Comparison of ENCODE assay signal across 8 cellular contexts in the genomic region with DNA sequence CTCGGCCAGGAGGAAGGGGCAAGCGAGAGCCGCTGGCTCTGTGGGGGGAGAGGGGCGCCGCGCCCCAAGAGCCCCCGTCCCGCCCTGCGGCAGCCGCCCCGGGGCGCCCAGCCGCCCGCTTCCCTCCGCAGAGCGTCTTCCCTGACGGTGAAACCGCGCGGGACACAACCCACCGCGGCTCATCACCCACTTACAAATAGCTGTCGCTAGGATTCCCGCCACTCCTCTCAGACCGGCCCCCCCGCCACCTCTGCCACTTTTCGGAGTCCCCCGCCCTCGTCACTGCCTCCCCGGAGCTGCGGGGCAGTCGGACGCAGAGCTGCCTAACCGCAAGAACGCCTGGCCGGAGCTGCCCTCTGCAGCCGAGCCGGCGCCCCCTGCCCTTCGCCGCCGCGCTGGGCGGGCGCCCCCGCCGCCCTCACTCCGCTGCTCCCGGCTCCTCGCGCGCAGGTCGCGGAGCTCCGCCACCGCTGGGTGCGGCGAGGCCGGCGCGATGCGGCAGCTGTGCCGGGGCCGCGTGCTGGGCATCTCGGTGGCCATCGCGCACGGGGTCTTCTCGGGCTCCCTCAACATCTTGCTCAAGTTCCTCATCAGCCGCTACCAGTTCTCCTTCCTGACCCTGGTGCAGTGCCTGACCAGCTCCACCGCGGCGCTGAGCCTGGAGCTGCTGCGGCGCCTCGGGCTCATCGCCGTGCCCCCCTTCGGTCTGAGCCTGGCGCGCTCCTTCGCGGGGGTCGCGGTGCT. TPM values are rescaled to one million over a fixed set of nuclear protein-coding genes. Genes with fewer than 3 reads are reported as not detected.
DNase-seq lines count a peak whose midpoint lies in the region; ATAC-seq and TF ChIP-seq lines count a peak whose summit lies in the region.

TSS of gene SLC35D3 (plus strand) at position 366 of the 744 bp plus-strand sequence. CDS start at position 494, 128 bp downstream.

- CTCF ChIA-PET in GM10248 (lab: Yijun Ruan, JAX) = interaction anchor here (0.8 to 2.4 kb wide), 7 partner anchors 13 to 314 kb away, joined by 3 to 10 read pairs (median 3); partner anchors contain the start of gene MAP3K5
- CTCF ChIA-PET in activated naive CD4-positive, alpha-beta T cell treated with anti-CD3 and anti-CD28 coated beads for 36 hours (lab: Charles Lee) = interaction anchor here (0.8 to 2.3 kb wide), 3 partner anchors 99 to 278 kb away, joined by 3 to 6 read pairs (median 5); partner anchors contain the start of gene MAP3K5

- 0 to 1% (median 1%) methylated on average over 71 to 86 of the region's 86 CpGs for WGBS in psoas muscle, 3 donors

- peaks cover 24% of the 10 kb centered on the region for H3K4me1 Mint-ChIP-seq in activated naive CD4-positive, alpha-beta T cell treated with anti-CD3 and anti-CD28 coated beads for 36 hours (ENCODE audit: low read depth)

- H3K27ac Mint-ChIP-seq in activated naive CD4-positive, alpha-beta T cell treated with anti-CD3 and anti-CD28 coated beads for 36 hours = no peak within 1 kb of the TSS

- H3K36me3 Mint-ChIP-seq in activated naive CD4-positive, alpha-beta T cell treated with anti-CD3 and anti-CD28 coated beads for 36 hours (ENCODE audit: low read depth) = no peaks in the 10 kb centered on the region

- H3K4me1 ChIP-seq in left ventricle myocardium inferior = peaks cover 36% of the 10 kb centered on the region
- H3K4me1 ChIP-seq in psoas muscle = peaks cover 20% of the 10 kb centered on the region

- no peak within 1 kb of the TSS for H3K27ac ChIP-seq in left ventricle myocardium inferior (replicated peaks)
- H3K27ac ChIP-seq in psoas muscle = no peak within 1 kb of the TSS

- H3K36me3 ChIP-seq in MG63 = no peaks in the 10 kb centered on the region
- no peaks in the 10 kb centered on the region for H3K36me3 ChIP-seq in left ventricle myocardium inferior
- H3K36me3 ChIP-seq in psoas muscle (ENCODE audit: insufficient read depth in 1 of 2, low read depth in 1 of 2) = no peaks in the 10 kb centered on the region

- H3K27me3 ChIP-seq in MG63 = peaks cover 20% of the 10 kb centered on the region
- H3K27me3 ChIP-seq in left ventricle myocardium inferior (ENCODE audit: low read depth) = peaks cover 74% of the 10 kb centered on the region
- peaks cover 0 to 76% (median 30%) of the 10 kb centered on the region in 3 donors for H3K27me3 ChIP-seq in psoas muscle (ENCODE audit: insufficient read depth in 3 of 3, low read length in 2 of 3)

- ATAC-seq in psoas muscle (peak in 3 of 4 donors; percentile 27 to 36 (median 35)), HG02973 (IDR thresholded peaks at IDR 0.05; ENCODE audit: unreplicated experiment) (no peak), HG03280 (IDR thresholded peaks at IDR 0.05; ENCODE audit: unreplicated experiment) (no peak)

- no peaks in the 10 kb centered on the region for H3K9me3 Mint-ChIP-seq in activated naive CD4-positive, alpha-beta T cell treated with anti-CD3 and anti-CD28 coated beads for 36 hours

- no peak for TF ChIP-seq CTCF in GM10248 (IDR thresholded peaks at IDR 0.05; ENCODE audit: control extremely low read depth, extremely low read depth, low read depth, missing control alignments)
- TF ChIP-seq CTCF in left ventricle myocardium inferior (IDR thresholded peaks at IDR 0.05; ENCODE audit: borderline replicate concordance) = no peak
- no peak for TF ChIP-seq CTCF in psoas muscle (IDR thresholded peaks at IDR 0.05)

- peak within 1 kb of the TSS; percentile 49 for H3K4me3 ChIP-seq in MG63
- peak within 1 kb of the TSS; percentile 73 for H3K4me3 ChIP-seq in left ventricle myocardium inferior
- H3K4me3 ChIP-seq in psoas muscle = peak within 1 kb of the TSS; percentile 69

- intact Hi-C loops in activated naive CD4-positive, alpha-beta T cell treated with anti-CD3 and anti-CD28 coated beads for 36 hours (cut with micrococcal nuclease) = loop anchor here (2.0 to 5.0 kb wide), 2 partner anchors 295 to 313 kb away; partner anchors contain the start of gene IFNGR1
- intact Hi-C loops in left ventricle myocardium inferior (cut with micrococcal nuclease) = no loop called here
- intact Hi-C loops in psoas muscle (cut with DNase I) = no loop called here

- DNase-seq in GM10248 (ENCODE audit: extremely low spot score) = peak; percentile 61
- DNase-seq in MG63 = no peak
- DNase-seq in activated naive CD4-positive, alpha-beta T cell treated with anti-CD3 and anti-CD28 coated beads for 36 hours = peak; percentile 30
- DNase-seq in left ventricle myocardium inferior = no peak
- peak in 1 of 2 donors; percentile 60 for DNase-seq in psoas muscle
- DNase-seq in GDM1 (lab: John Stamatoyannopoulos, UW) = no peak

- H3K27me3 Mint-ChIP-seq in activated naive CD4-positive, alpha-beta T cell treated with anti-CD3 and anti-CD28 coated beads for 36 hours (ENCODE audit: low read depth) = peaks cover 56% of the 10 kb centered on the region

- no peaks in the 10 kb centered on the region for H3K9me3 ChIP-seq in MG63
- H3K9me3 ChIP-seq in left ventricle myocardium inferior (replicated peaks) = no peaks in the 10 kb centered on the region
- no peaks in the 10 kb centered on the region for H3K9me3 ChIP-seq in psoas muscle

- POLR2A ChIA-PET in GM10248 (lab: Yijun Ruan, JAX) = no interaction called here

- peak within 1 kb of the TSS; percentile 67 for H3K4me3 Mint-ChIP-seq in activated naive CD4-positive, alpha-beta T cell treated with anti-CD3 and anti-CD28 coated beads for 36 hours

RNA-seq across cellular contexts. Expression of gene SLC35D3, which starts in this region (rescaled TPM):
- not detected in 2 replicates for total RNA-seq in MG63 (2014; rRNA removed; shearing (Covaris generic); ENCODE audit: low replicate concordance)
- total RNA-seq in activated naive CD4-positive, alpha-beta T cell treated with anti-CD3 and anti-CD28 coated beads for 36 hours = not detected
- total RNA-seq in left ventricle myocardium inferior = 0.08 TPM
- not detected for total RNA-seq in psoas muscle
- not detected for polyA plus RNA-seq in psoas muscle

Comparison
In these comparisons a context has a peak if more than half of its experiments do, and no peak if none do; other contexts are left out.
1. Peak in DNase-seq in activated naive CD4-positive, alpha-beta T cell treated with anti-CD3 and anti-CD28 coated beads for 36 hours; RNA of the gene not detected or under 1 TPM.
2. Peak in ATAC-seq and H3K4me3 ChIP-seq in psoas muscle; RNA of the gene not detected or under 1 TPM.